Comparison of ENCODE assay signal across 8 cellular contexts in the genomic region with DNA sequence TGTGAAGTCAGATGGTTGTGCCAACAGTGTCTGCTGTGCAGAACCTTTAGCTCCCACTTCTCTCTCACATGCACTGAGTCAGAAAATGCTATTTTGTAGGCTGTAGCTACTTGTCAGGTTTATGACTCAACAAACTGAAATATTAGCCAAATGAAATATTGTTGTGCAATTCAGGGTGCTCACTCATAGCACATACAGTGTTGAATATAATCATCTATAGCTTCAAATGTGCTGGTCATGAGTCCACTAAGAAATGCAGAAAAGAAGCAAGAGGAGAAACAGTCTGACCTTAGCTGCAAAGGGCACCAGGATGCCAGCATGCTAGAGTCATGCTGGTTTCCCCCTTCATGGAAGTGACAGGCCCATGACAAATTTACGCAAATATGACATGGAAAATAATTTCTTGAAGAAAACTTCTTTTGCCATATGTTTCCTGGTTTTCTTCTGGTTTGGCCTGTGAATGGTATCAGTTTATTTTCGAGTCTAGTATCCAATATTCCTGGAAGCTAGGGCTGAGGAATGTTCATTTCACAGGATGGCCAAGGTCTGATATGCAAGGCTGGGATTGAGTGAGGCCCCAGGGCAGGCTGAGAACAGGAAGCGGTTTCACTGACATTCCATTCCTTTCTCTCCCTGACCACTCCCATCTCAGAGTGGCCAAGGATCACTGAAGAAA. TPM values are rescaled to one million over a fixed set of nuclear protein-coding genes. Genes with fewer than 3 reads are reported as not detected.
DNase-seq lines count a peak whose midpoint lies in the region; ATAC-seq and TF ChIP-seq lines count a peak whose summit lies in the region.

No MANE protein-coding gene starts in this region.

- DNase-seq in DMS79 treated with DMSO at 0.1 percent for 48 hours (lab: John Stamatoyannopoulos, UW) (peak; percentile 17), DMS79 (lab: John Stamatoyannopoulos, UW) (no peak), caudate nucleus (lab: John Stamatoyannopoulos, UW) (peak in 4 of 61 donors; percentile 24 to 54 (median 44)), left lung (peak; percentile 49 to 56), upper lobe of right lung (no peak)
- DNase-seq in activated CD4-positive, alpha-beta T cell treated with anti-CD3 and anti-CD28 coated beads for 48 hours = no peak

- ATAC-seq in left lung = peak; percentile 75
- peak; percentile 79 for ATAC-seq in upper lobe of right lung
- ATAC-seq in HG03442 (IDR thresholded peaks at IDR 0.05; ENCODE audit: unreplicated experiment) = no peak
- ATAC-seq in GM18511 (IDR thresholded peaks at IDR 0.05; ENCODE audit: unreplicated experiment) = no peak

- H3K4me1 ChIP-seq in left lung (peaks cover 34 to 42% of the 10 kb centered on the region in 2 donors), upper lobe of right lung (peaks cover 17% of the 10 kb centered on the region)

- no peaks in the 10 kb centered on the region for H3K27me3 ChIP-seq in left lung
- H3K27me3 ChIP-seq in upper lobe of right lung = no peaks in the 10 kb centered on the region

- H3K4me3 ChIP-seq in left lung (no peak overlapping the region), upper lobe of right lung (no peak overlapping the region)

- H3K9me3 ChIP-seq in left lung (no peaks in the 10 kb centered on the region), upper lobe of right lung (no peaks in the 10 kb centered on the region)

- TF ChIP-seq CTCF in left lung (IDR thresholded peaks at IDR 0.05) = no peak
- TF ChIP-seq CTCF in upper lobe of right lung (IDR thresholded peaks at IDR 0.05) = no peak

- intact Hi-C loops in left lung (cut with DNase I) (no loop called here), upper lobe of right lung (cut with DNase I) (no loop called here)

- H3K36me3 ChIP-seq in left lung = no peaks in the 10 kb centered on the region
- H3K36me3 ChIP-seq in upper lobe of right lung = no peaks in the 10 kb centered on the region

- H3K27ac ChIP-seq in caudate nucleus (ENCODE audit: low read depth, low read length) (peak overlapping the region; percentile 20), left lung (peak overlapping the region; percentile 75 to 78), upper lobe of right lung (peak overlapping the region; percentile 39)

RNA-seq across cellular contexts. Expression of a gene that starts 10.3 kb away (rescaled TPM):
- total RNA-seq in left lung (100 to 1,000 TPM in 1 of 2 donors, 10 to 100 TPM in 1; 64.4 to 114 TPM), upper lobe of right lung (51.9 TPM)

RNA-seq across cellular contexts. Expression of a gene that starts 48.7 kb away (rescaled TPM):
- 10 to 100 TPM in 1 of 2 donors, 1 to 10 TPM in 1; 9.1 to 14.8 TPM for total RNA-seq in left lung
- 14.1 TPM for total RNA-seq in upper lobe of right lung

Comparison
In these comparisons a context has a peak if more than half of its experiments do, and no peak if none do; other contexts are left out.
1. DNase-seq: peak in DMS79 treated with DMSO at 0.1 percent for 48 hours (single experiment) and left lung (2 of 2); none in DMS79 (single experiment), upper lobe of right lung (single experiment) and activated CD4-positive, alpha-beta T cell treated with anti-CD3 and anti-CD28 coated beads for 48 hours (single experiment).
2. H3K27ac ChIP-seq: peak in every context shown above with its lines; median percentile 76 in left lung; 39 in upper lobe of right lung; 20 in caudate nucleus.
3. ATAC-seq: peak in left lung (single experiment) and upper lobe of right lung (single experiment); none in HG03442 (single experiment) and GM18511 (single experiment).